In the genomic region with DNA sequence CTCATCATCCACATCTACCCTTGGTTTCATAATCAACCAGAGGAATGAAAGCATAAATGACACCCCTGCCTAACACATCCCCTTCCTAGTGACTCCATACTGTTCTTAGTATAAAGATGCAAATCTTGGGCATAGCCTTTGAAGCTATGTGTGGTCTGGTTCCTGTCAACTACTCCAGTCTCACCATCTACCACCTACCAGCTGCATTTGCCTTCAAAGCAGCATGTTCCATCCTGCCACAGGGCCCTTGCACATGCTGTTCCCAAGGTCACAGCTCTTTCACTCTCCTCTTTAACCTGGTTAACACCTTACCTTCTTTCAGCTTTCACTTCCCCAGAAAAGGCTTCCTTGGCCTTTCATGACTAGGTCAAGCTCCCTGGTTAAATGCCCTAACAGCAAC, we compare ENCODE assay signal across 1 cellular context.
TF ChIP-seq lines count a peak whose summit lies in the region.

No MANE protein-coding gene starts in this region.

TF ChIP-seq in HepG2, 621 proteins besides CTCF, POLR2A, EP300 and RAD21 (continued from another document):
- TF ChIP-seq, protein P1, sequence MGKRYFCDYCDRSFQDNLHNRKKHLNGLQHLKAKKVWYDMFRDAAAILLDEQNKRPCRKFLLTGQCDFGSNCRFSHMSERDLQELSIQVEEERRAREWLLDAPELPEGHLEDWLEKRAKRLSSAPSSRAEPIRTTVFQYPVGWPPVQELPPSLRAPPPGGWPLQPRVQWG (CRISPR knock-in tag; IDR thresholded peaks at IDR 0.05; ENCODE audit: borderline replicate concordance, low read depth), result no peak
- TF ChIP-seq ZNF326 (CRISPR knock-in tag; IDR thresholded peaks at IDR 0.05; ENCODE audit: borderline replicate concordance) (no peak), ZFP62 (CRISPR knock-in tag; IDR thresholded peaks at IDR 0.05) (no peak), ZMYM3 (CRISPR knock-in tag; IDR thresholded peaks at IDR 0.05) (peak; percentile 69), HDAC1 (CRISPR knock-in tag; IDR thresholded peaks at IDR 0.05) (no peak)
- TF ChIP-seq, protein P2, sequence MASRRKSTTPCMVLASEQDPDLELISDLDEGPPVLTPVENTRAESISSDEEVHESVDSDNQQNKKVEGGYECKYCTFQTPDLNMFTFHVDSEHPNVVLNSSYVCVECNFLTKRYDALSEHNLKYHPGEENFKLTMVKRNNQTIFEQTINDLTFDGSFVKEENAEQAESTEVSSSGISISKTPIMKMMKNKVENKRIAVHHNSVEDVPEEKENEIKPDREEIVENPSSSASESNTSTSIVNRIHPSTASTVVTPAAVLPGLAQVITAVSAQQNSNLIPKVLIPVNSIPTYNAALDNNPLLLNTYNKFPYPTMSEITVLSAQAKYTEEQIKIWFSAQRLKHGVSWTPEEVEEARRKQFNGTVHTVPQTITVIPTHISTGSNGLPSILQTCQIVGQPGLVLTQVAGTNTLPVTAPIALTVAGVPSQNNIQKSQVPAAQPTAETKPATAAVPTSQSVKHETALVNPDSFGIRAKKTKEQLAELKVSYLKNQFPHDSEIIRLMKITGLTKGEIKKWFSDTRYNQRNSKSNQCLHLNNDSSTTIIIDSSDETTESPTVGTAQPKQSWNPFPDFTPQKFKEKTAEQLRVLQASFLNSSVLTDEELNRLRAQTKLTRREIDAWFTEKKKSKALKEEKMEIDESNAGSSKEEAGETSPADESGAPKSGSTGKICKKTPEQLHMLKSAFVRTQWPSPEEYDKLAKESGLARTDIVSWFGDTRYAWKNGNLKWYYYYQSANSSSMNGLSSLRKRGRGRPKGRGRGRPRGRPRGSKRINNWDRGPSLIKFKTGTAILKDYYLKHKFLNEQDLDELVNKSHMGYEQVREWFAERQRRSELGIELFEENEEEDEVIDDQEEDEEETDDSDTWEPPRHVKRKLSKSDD (CRISPR knock-in tag; IDR thresholded peaks at IDR 0.05; ENCODE audit: low read depth), result no peak
